In genomic region chr9:33473643-33474352, GRCh38 we compare ENCODE assay signal across 8 cellular contexts. TPM values are rescaled to one million over a fixed set of nuclear protein-coding genes. Genes with fewer than 3 reads are reported as not detected.
DNase-seq lines count a peak whose midpoint lies in the region; ATAC-seq and TF ChIP-seq lines count a peak whose summit lies in the region.

TSS of gene NOL6 (minus strand) at chr9:33473924. CDS start at chr9:33473842, 82 bp downstream.

- H3K27ac ChIP-seq in left lung = peak within 1 kb of the TSS; percentile 70 to 76

- H3K9me3 Mint-ChIP-seq in CD14-positive monocyte = peaks cover 0 to 2% (median 0%) of the 10 kb centered on the region in 7 donors

- peaks cover 11 to 23% of the 10 kb centered on the region in 2 donors for H3K4me1 ChIP-seq in left lung

- peak within 1 kb of the TSS; percentile 89 to 97 (median 93) for H3K27ac Mint-ChIP-seq in CD14-positive monocyte

- H3K36me3 ChIP-seq in left lung = peaks cover 0 to 32% of the 10 kb centered on the region in 2 donors

- peaks cover 16% of the 10 kb centered on the region for H3K4me1 Mint-ChIP-seq in CD14-positive monocyte

- intact Hi-C loops in CD14-positive monocyte (cut with micrococcal nuclease) (loop anchor here in 1 of 2 donors (10.0 kb wide), 2 partner anchors 179 to 449 kb away; partner anchors contain the start of genes DNAJA1 and NFX1), left lung (cut with DNase I) (no loop called here)

- peaks cover 31 to 36% of the 10 kb centered on the region in 2 donors for H3K36me3 Mint-ChIP-seq in CD14-positive monocyte

- H3K9me3 ChIP-seq in left lung = no peaks in the 10 kb centered on the region

- H3K4me3 Mint-ChIP-seq in CD14-positive monocyte = peak within 1 kb of the TSS; percentile 99 to 100

- H3K27me3 ChIP-seq in left lung = no peaks in the 10 kb centered on the region

- TF ChIP-seq CTCF in CD14-positive monocyte (IDR thresholded peaks at IDR 0.05) (no peak), left lung (IDR thresholded peaks at IDR 0.05) (no peak)

- no peaks in the 10 kb centered on the region for H3K27me3 Mint-ChIP-seq in CD14-positive monocyte (ENCODE audit: low read depth in 3 of 3)

- H3K4me3 ChIP-seq in left lung = peak within 1 kb of the TSS; percentile 91 to 97

- ATAC-seq in GM19397 (IDR thresholded peaks at IDR 0.05; ENCODE audit: unreplicated experiment) (peak; percentile 97), HG03571 (IDR thresholded peaks at IDR 0.05; ENCODE audit: unreplicated experiment) (peak; percentile 96), left lung (peak; percentile 99)

- DNase-seq in CD14-positive monocyte (ENCODE audit: low spot score) (peak; percentile 97), NCI-H82 (lab: John Stamatoyannopoulos, UW) (peak; percentile 99), dermis blood vessel endothelial cell (peak; percentile 100), left lung (peak; percentile 92 to 97)
- DNase-seq in activated CD4-positive, alpha-beta T cell treated with anti-CD3 and anti-CD28 coated beads, Interleukin-2, amount 50 U/mL, for 48 hours = peak; percentile 99
- DNase-seq in stimulated activated CD4-positive, alpha-beta T cell treated with anti-CD3 and anti-CD28 coated beads, Interleukin-2, amount 100 ng/mL, for 48 hours = peak; percentile 96 to 97

RNA-seq across cellular contexts. Expression of gene NOL6, which starts in this region (rescaled TPM):
- 10 to 100 TPM in 1 of 2 donors, 1 to 10 TPM in 1; 4.6 to 10.1 TPM for polyA plus RNA-seq in CD14-positive monocyte
- total RNA-seq in dermis blood vessel endothelial cell = 15.5 and 30.2 TPM in 2 replicates
- total RNA-seq in left lung = 10 to 100 TPM; 36.1 to 48.3 TPM

Comparison
In these comparisons a context has a peak if more than half of its experiments do, and no peak if none do; other contexts are left out.
1. Peak in every context shown above with its lines: DNase-seq, ATAC-seq, H3K4me3 ChIP-seq and H3K27ac ChIP-seq.